20 cellular contexts compared by ENCODE assay signal in the genomic region with DNA sequence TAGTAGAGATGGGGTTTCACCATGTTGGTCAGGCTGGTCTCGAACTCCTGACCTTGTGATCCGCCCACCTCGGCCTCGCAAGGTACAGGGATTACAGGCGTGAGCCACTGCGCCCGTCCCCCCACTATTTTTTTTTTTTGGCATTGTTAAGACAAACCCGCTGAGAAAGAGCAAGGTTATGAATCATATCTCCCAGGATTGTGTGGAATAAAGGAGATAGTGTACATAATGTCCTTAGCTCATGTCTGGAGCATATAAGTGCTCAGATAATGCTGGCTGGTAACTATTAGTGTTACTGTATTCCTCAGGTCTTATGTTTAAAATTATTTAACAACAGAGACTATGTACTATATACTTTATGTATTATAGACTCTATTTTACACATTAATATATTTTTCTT. TPM values are rescaled to one million over a fixed set of nuclear protein-coding genes. Genes with fewer than 3 reads are reported as not detected.
DNase-seq lines count a peak whose midpoint lies in the region; ATAC-seq, FAIRE-seq and TF ChIP-seq lines count a peak whose summit lies in the region.
"Had no signal": no experiment of that assay in that cellular context is flagged by ENCODE, and none has a peak within 500 bp of the region (broad histone marks: within the 10 kb centered on the region; RNA-seq: fewer than 3 reads in every experiment).

No MANE protein-coding gene starts in this region.

- CTCF ChIA-PET in SK-N-SH (lab: Yijun Ruan, JAX) = interaction anchor here (0.9 kb wide), 1 partner anchor 190 kb away, joined by 3 read pairs; no protein-coding TSS in a partner anchor

- H3K4me2 ChIP-seq in SK-N-SH = no peak overlapping the region
- H3K4me2 ChIP-seq: A549, BLaER1 had no signal

- POLR2A ChIA-PET in SK-N-SH (lab: Yijun Ruan, JAX) = no interaction called here

- TF ChIP-seq CTCF in SK-N-SH (IDR thresholded peaks at IDR 0.05) (no peak), cardiac fibroblast (IDR thresholded peaks at IDR 0.05; ENCODE audit: low read depth, low read length) (no peak), fibroblast of mammary gland (conservative IDR thresholded peaks at IDR 0.05; ENCODE audit: control insufficient read depth, insufficient read depth, low read depth, low read length) (no peak), D721Med (IDR thresholded peaks at IDR 0.05; ENCODE audit: insufficient read depth, missing control alignments) (no peak), endothelial cell (IDR thresholded peaks at IDR 0.05; ENCODE audit: unreplicated experiment) (no peak)

- H3K4me1 ChIP-seq in SK-N-SH (ENCODE audit: control insufficient read depth in 1 of 2, insufficient read depth in 2 of 2, low read depth in 1 of 2, low read length in 1 of 2) = no peaks in the 10 kb centered on the region
- H3K4me1 ChIP-seq: A549, BLaER1 had no signal

- H3K4me3 Mint-ChIP-seq in endothelial cell (ENCODE audit: unreplicated experiment) = no peak overlapping the region
- H3K4me3 Mint-ChIP-seq: CD14-positive monocyte; CD4-positive, alpha-beta memory T cell; HFFc6 had no signal

- no peak for TF ChIP-seq RAD21 in SK-N-SH (IDR thresholded peaks at IDR 0.05; ENCODE audit: low read length)

- no peak for DNase-seq in SK-N-SH
- peak; percentile 55 to 81 for DNase-seq in cardiac fibroblast (ENCODE audit: low read depth in 2 of 2)
- DNase-seq in fibroblast of mammary gland (ENCODE audit: low read depth) = peak; percentile 38
- no peak for DNase-seq in MV-4-11 (lab: John Stamatoyannopoulos, UW)
- no peak for DNase-seq in iPS-NIHi7 (ENCODE audit: extremely low spot score)
- no peak for DNase-seq in D721Med (ENCODE audit: insufficient read length, low spot score)
- DNase-seq in endothelial cell (ENCODE audit: low spot score) = no peak
- DNase-seq: CD4-positive, alpha-beta memory T cell; DMS79 treated with DMSO at 0.1 percent for 48 hours; GF-D8; GOT3; H7; HFFc6 had no signal

- no peaks in the 10 kb centered on the region for H3K9me2 ChIP-seq in SK-N-SH

- H3K27me3 ChIP-seq in SK-N-SH (ENCODE audit: insufficient read depth) = no peaks in the 10 kb centered on the region
- H3K27me3 ChIP-seq: BLaER1 had no signal

- H3K27me3 Mint-ChIP-seq in endothelial cell (ENCODE audit: unreplicated experiment) = no peaks in the 10 kb centered on the region
- H3K27me3 Mint-ChIP-seq: CD4-positive, alpha-beta memory T cell had no signal

- FAIRE-seq in D721Med (lab: Jason Lieb, UNC) = no peak
- FAIRE-seq: A549, HepG2 had no signal

- no peaks in the 10 kb centered on the region for H3K9me3 ChIP-seq in SK-N-SH
- H3K9me3 ChIP-seq: A549 had no signal

- H3K36me3 ChIP-seq in SK-N-SH (replicated peaks in 1 of 2; ENCODE audit: control insufficient read depth in 1 of 2, insufficient read depth in 2 of 2, low read length in 1 of 2) = peaks cover 2 to 25% of the 10 kb centered on the region in 2 experiments

- H3K27ac Mint-ChIP-seq in endothelial cell (ENCODE audit: unreplicated experiment) = no peak overlapping the region
- H3K27ac Mint-ChIP-seq: CD4-positive, alpha-beta memory T cell; HFFc6 had no signal

- 94% methylated on average over 8 of the region's 8 CpGs for WGBS in SK-N-SH (ENCODE audit: low lambda C conversion rate)

- H3K9ac ChIP-seq in SK-N-SH = no peak overlapping the region
- H3K9ac ChIP-seq: BLaER1 had no signal

- ATAC-seq in SK-N-SH treated with all-trans-retinoic acid at 6 μM for 48 hours = no peak; the same call in 2 of the 3 replicates
- ATAC-seq: A549, HCT116, HepG2 had no signal

- H3K27ac ChIP-seq in SK-N-SH (ENCODE audit: low read depth in 2 of 2, low read length in 1 of 2) = no peak overlapping the region
- H3K27ac ChIP-seq: 22Rv1, A549, BLaER1 had no signal

- H3F3A ChIP-seq in SK-N-SH (replicated peaks; ENCODE audit: insufficient read depth) = no peaks in the 10 kb centered on the region

- no peaks in the 10 kb centered on the region for H4K20me1 ChIP-seq in SK-N-SH (ENCODE audit: insufficient read depth)
- H4K20me1 ChIP-seq: BLaER1 had no signal

- peaks cover 10% of the 10 kb centered on the region for H3K36me3 Mint-ChIP-seq in endothelial cell (ENCODE audit: low read depth, unreplicated experiment)

- no peaks in the 10 kb centered on the region for H3K9me3 Mint-ChIP-seq in endothelial cell (ENCODE audit: unreplicated experiment)
- H3K9me3 Mint-ChIP-seq: HFFc6 had no signal

- TF ChIP-seq EP300 in SK-N-SH (IDR thresholded peaks at IDR 0.05; ENCODE audit: borderline replicate concordance in 1 of 2, low read depth in 1 of 2, low read length in 1 of 2) = no peak

- H3K4me3 ChIP-seq in SK-N-SH (ENCODE audit: low read depth in 2 of 2, low read length in 1 of 2) (no peak overlapping the region), cardiac fibroblast (replicated peaks in 1 of 2; ENCODE audit: low read depth in 2 of 2, low read length in 2 of 2) (no peak overlapping the region), fibroblast of mammary gland (ENCODE audit: control insufficient read depth, low read depth, low read length) (no peak overlapping the region)
- H3K4me3 ChIP-seq: A549, BLaER1 had no signal

- H3K4me1 Mint-ChIP-seq in endothelial cell (ENCODE audit: unreplicated experiment) = no peaks in the 10 kb centered on the region
- H3K4me1 Mint-ChIP-seq: CD14-positive monocyte had no signal

- no peaks in the 10 kb centered on the region for H3K79me2 ChIP-seq in SK-N-SH (ENCODE audit: insufficient read depth)

- H2AFZ ChIP-seq in SK-N-SH (ENCODE audit: low read depth) = no peak overlapping the region

TF ChIP-seq in SK-N-SH treated with all-trans-retinoic acid at 6 μM for 48 hours, 23 proteins besides CTCF, POLR2A, EP300 and RAD21:
- TF ChIP-seq TOX (CRISPR knock-in tag; IDR thresholded peaks at IDR 0.05; ENCODE audit: borderline replicate concordance) (no peak), ISL1 (CRISPR knock-in tag; IDR thresholded peaks at IDR 0.05) (peak; percentile 62)

TF ChIP-seq in SK-N-SH, 30 proteins besides CTCF, POLR2A, EP300 and RAD21:
- TF ChIP-seq NRF1 (IDR thresholded peaks at IDR 0.05; ENCODE audit: low read depth, low read length) (no peak), FOXM1 (IDR thresholded peaks at IDR 0.05; ENCODE audit: low read depth) (no peak), PBX3 (IDR thresholded peaks at IDR 0.05) (no peak), MXI1 (IDR thresholded peaks at IDR 0.05; ENCODE audit: low read depth, low read length) (no peak), JUND (IDR thresholded peaks at IDR 0.05) (no peak), RCOR1 (IDR thresholded peaks at IDR 0.05; ENCODE audit: low read length) (no peak)
- TF ChIP-seq, protein P1, sequence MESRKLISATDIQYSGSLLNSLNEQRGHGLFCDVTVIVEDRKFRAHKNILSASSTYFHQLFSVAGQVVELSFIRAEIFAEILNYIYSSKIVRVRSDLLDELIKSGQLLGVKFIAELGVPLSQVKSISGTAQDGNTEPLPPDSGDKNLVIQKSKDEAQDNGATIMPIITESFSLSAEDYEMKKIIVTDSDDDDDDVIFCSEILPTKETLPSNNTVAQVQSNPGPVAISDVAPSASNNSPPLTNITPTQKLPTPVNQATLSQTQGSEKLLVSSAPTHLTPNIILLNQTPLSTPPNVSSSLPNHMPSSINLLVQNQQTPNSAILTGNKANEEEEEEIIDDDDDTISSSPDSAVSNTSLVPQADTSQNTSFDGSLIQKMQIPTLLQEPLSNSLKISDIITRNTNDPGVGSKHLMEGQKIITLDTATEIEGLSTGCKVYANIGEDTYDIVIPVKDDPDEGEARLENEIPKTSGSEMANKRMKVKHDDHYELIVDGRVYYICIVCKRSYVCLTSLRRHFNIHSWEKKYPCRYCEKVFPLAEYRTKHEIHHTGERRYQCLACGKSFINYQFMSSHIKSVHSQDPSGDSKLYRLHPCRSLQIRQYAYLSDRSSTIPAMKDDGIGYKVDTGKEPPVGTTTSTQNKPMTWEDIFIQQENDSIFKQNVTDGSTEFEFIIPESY (IDR thresholded peaks at IDR 0.05; ENCODE audit: borderline replicate concordance, low read depth) = no peak
TF ChIP-seq in SK-N-SH: peak in this region for 0.

RNA-seq across cellular contexts. Expression of gene TTC27, which starts 36.0 kb away (rescaled TPM):
- polyA plus RNA-seq in SK-N-SH (2012; rRNA removed) = 14.4 and 18.8 TPM in 2 replicates
- 19.7 and 22.7 TPM in 2 replicates for polyA plus RNA-seq in SK-N-SH (2012; cell fraction: cytosol; rRNA removed)
- polyA plus RNA-seq in SK-N-SH (2012; cell fraction: nucleus; rRNA removed) = 8.1 and 16.8 TPM in 2 replicates
- total RNA-seq in endothelial cell (ENCODE audit: unreplicated experiment) = 12.7 TPM

Comparison
In these comparisons a context has a peak if more than half of its experiments do, and no peak if none do; other contexts are left out.
1. DNase-seq: peak in cardiac fibroblast (2 of 2) and fibroblast of mammary gland (single experiment); none in SK-N-SH (single experiment), MV-4-11 (single experiment), iPS-NIHi7 (single experiment), D721Med (single experiment) and endothelial cell (single experiment).